Comparison of ENCODE assay signal across 8 cellular contexts in genomic region chr1:224113918-224114786, GRCh38. TPM values are rescaled to one million over a fixed set of nuclear protein-coding genes. Genes with fewer than 3 reads are reported as not detected.
DNase-seq lines count a peak whose midpoint lies in the region; ATAC-seq, FAIRE-seq and TF ChIP-seq lines count a peak whose summit lies in the region.

FBXO28 (plus strand) TSS chr1:224114111; CDS start chr1:224114130, 19 bp downstream.

- WGBS in HUES64, result under 1% methylated on average over 60 of the region's 60 CpGs
- WGBS in mesodermal cell (ENCODE audit: insufficient coverage in 2 of 2), 2 experiments, result 0% methylated on average over 31 to 41 of the region's 60 CpGs

- H3K9me3 Mint-ChIP-seq in Calu3 (ENCODE audit: low read depth, unreplicated experiment), result no peaks in the 10 kb centered on the region

- H3K4me1 Mint-ChIP-seq in Calu3 (ENCODE audit: low read depth, unreplicated experiment), result peaks cover 13% of the 10 kb centered on the region

- ATAC-seq in GM21447 (IDR thresholded peaks at IDR 0.05; ENCODE audit: unreplicated experiment), result peak; percentile 98

- H3K4me3 ChIP-seq in HUES64 (ENCODE audit: low read length) (peak within 1 kb of the TSS; percentile 92), OCI-LY1 (ENCODE audit: low read depth, low read length, poor library complexity, severe bottlenecking) (peak within 1 kb of the TSS; percentile 89), mesodermal cell (ENCODE audit: extremely low read depth, insufficient read depth, low read length, poor library complexity, severe bottlenecking) (peak within 1 kb of the TSS; percentile 96)

- H3K9ac ChIP-seq in HUES64 (ENCODE audit: low read depth, low read length) (peak within 1 kb of the TSS; percentile 87), OCI-LY1 (ENCODE audit: low read length) (peak within 1 kb of the TSS; percentile 91)

- peaks cover 12% of the 10 kb centered on the region; the same call in 1 of the 2 replicates for H3F3A ChIP-seq in OCI-LY1 (ENCODE audit: insufficient read depth, low read length)

- H3K27ac ChIP-seq in HUES64 (ENCODE audit: low read depth, low read length) (peak within 1 kb of the TSS; percentile 86), OCI-LY1 (ENCODE audit: low read depth, low read length, poor library complexity, severe bottlenecking) (peak within 1 kb of the TSS; percentile 77), mesodermal cell (ENCODE audit: low read depth, low read length, severe bottlenecking) (peak within 1 kb of the TSS; percentile 84)

- intact Hi-C loops in Calu3 (cut with micrococcal nuclease; ENCODE audit: unreplicated experiment), result no loop called here

- H3K36me3 ChIP-seq in HUES64 (ENCODE audit: insufficient read depth, low read length) (peaks cover 7% of the 10 kb centered on the region), OCI-LY1 (ENCODE audit: insufficient read depth, low read length) (no peaks in the 10 kb centered on the region), mesodermal cell (ENCODE audit: control insufficient read depth, insufficient read depth, low read length) (peaks cover 12% of the 10 kb centered on the region)

- peak within 1 kb of the TSS; percentile 87 for H3K27ac Mint-ChIP-seq in Calu3 (ENCODE audit: unreplicated experiment)

- H3K27me3 ChIP-seq in HUES64 (ENCODE audit: insufficient read depth, low read length), result no peaks in the 10 kb centered on the region
- H3K27me3 ChIP-seq in OCI-LY1 (ENCODE audit: insufficient read depth, low read length), result no peaks in the 10 kb centered on the region

- peak within 1 kb of the TSS; percentile 58 for H2AFZ ChIP-seq in OCI-LY1 (ENCODE audit: low read length)

- TF ChIP-seq CTCF in Calu3 (IDR thresholded peaks at IDR 0.05; ENCODE audit: unreplicated experiment), result no peak
- TF ChIP-seq CTCF in OCI-LY1 (IDR thresholded peaks at IDR 0.05; ENCODE audit: low read length), result no peak

- FAIRE-seq in endometrium (lab: Jason Lieb, UNC), result peak; percentile 82

- peaks cover 40% of the 10 kb centered on the region for H3K79me2 ChIP-seq in OCI-LY1 (ENCODE audit: insufficient read depth, low read length)

- no peaks in the 10 kb centered on the region for H3K27me3 Mint-ChIP-seq in Calu3 (ENCODE audit: unreplicated experiment)

- CTCF ChIA-PET in Calu3 (lab: Charles Lee), result interaction anchor here (0.5 kb wide), 1 partner anchor 14 kb away, joined by 3 read pairs; no protein-coding TSS in a partner anchor

- H3K36me3 Mint-ChIP-seq in Calu3 (ENCODE audit: insufficient read depth, unreplicated experiment), result peaks cover 43% of the 10 kb centered on the region

- H3K4me3 Mint-ChIP-seq in Calu3 (ENCODE audit: low read depth, unreplicated experiment), result peak within 1 kb of the TSS; percentile 84

- no peaks in the 10 kb centered on the region for H3K9me2 ChIP-seq in OCI-LY1 (ENCODE audit: low read depth, low read length)

- peak within 1 kb of the TSS; percentile 93 for H3K4me2 ChIP-seq in OCI-LY1 (ENCODE audit: low read length)

- peaks cover 13% of the 10 kb centered on the region for H3K4me1 ChIP-seq in HUES64 (ENCODE audit: insufficient read depth, low read length)
- peaks cover 32% of the 10 kb centered on the region for H3K4me1 ChIP-seq in OCI-LY1 (ENCODE audit: insufficient read depth, low read length, severe bottlenecking)
- peaks cover 9% of the 10 kb centered on the region for H3K4me1 ChIP-seq in mesodermal cell (ENCODE audit: control insufficient read depth, insufficient read depth, low read length, poor library complexity, severe bottlenecking)

- peak; percentile 97 for DNase-seq in Calu3
- DNase-seq in activated CD8-positive, alpha-beta memory T cell treated with anti-CD3 and anti-CD28 coated beads, Interleukin-2, amount 50 U/mL, for 4 hours, result peak; percentile 93
- DNase-seq in stimulated activated CD8-positive, alpha-beta memory T cell treated with anti-CD3 and anti-CD28 coated beads, Interleukin-15, amount 100 ng/mL, for 4 hours (ENCODE audit: low read depth in 2 of 2), result peak; percentile 81 to 93

- no TSS peak for BruUV-seq in Calu3 (replicated peaks; lab: Mats Ljungman, UMichigan)

- H4K20me1 ChIP-seq in OCI-LY1 (ENCODE audit: insufficient read depth, low read length), result no peaks in the 10 kb centered on the region

- H3K9me3 ChIP-seq in HUES64 (ENCODE audit: insufficient read depth, low read depth, low read length) (no peaks in the 10 kb centered on the region), OCI-LY1 (ENCODE audit: low read length) (no peaks in the 10 kb centered on the region), mesodermal cell (ENCODE audit: control insufficient read depth, low read length) (no peaks in the 10 kb centered on the region)

RNA-seq across cellular contexts. Expression of gene FBXO28, which starts in this region (rescaled TPM):
- total RNA-seq in Calu3 (2022), result 100 and 101 TPM in 2 replicates
- polyA plus RNA-seq in HUES64 (2013, experiment 1 of 2), result 32.5 TPM
- 29.9 TPM for polyA plus RNA-seq in HUES64 (2013, experiment 2 of 2)
- polyA plus RNA-seq in mesodermal cell (2013, experiment 1 of 2), result 19.1 TPM
- polyA plus RNA-seq in mesodermal cell (2013, experiment 2 of 2), result 22.0 TPM

Comparison
In these comparisons a context has a peak if more than half of its experiments do, and no peak if none do; other contexts are left out.
1. Peak in every context shown above with its lines: DNase-seq, ATAC-seq, H3K4me3 ChIP-seq and H3K27ac ChIP-seq.